ENCODE assay signal across 23 cellular contexts in genomic region chr5:149924481-149924880, GRCh38. TPM values are rescaled to one million over a fixed set of nuclear protein-coding genes. Genes with fewer than 3 reads are reported as not detected.
"Had no signal": no experiment of that assay in that cellular context is flagged by ENCODE, and none has a peak within 500 bp of the region (broad histone marks: within the 10 kb centered on the region; RNA-seq: fewer than 3 reads in every experiment).

No MANE protein-coding gene starts in this region.

- H3K36me3 ChIP-seq: esophagus squamous epithelium, gastrocnemius medialis, heart right ventricle, ovary, spleen, upper lobe of right lung had no signal

- H3K27me3 ChIP-seq: esophagus squamous epithelium, gastrocnemius medialis, heart right ventricle, ovary, spleen, upper lobe of right lung had no signal

- H3K4me3 Mint-ChIP-seq: activated CD4-positive, alpha-beta memory T cell treated with anti-CD3 and anti-CD28 coated beads for 36 hours; activated CD8-positive, alpha-beta memory T cell treated with anti-CD3 and anti-CD28 coated beads, Interleukin-2, amount 10 ng/mL, durations not matched to agents 7 days and 5 days; activated naive CD4-positive, alpha-beta T cell treated with anti-CD3 and anti-CD28 coated beads, Interleukin-2, amount 10 ng/mL, durations not matched to agents 7 days and 5 days; stimulated activated naive CD8-positive, alpha-beta T cell treated with anti-CD3 and anti-CD28 coated beads, Interleukin-15, Interleukin-2, amounts not matched to agents 100 ng/mL and 50 ng/mL, for 24 hours; T-cell had no signal

- H3K4me3 ChIP-seq: esophagus squamous epithelium, gastrocnemius medialis, heart right ventricle, lung, ovary, spleen, upper lobe of right lung had no signal

- ATAC-seq: activated CD8-positive, alpha-beta memory T cell treated with anti-CD3 and anti-CD28 coated beads, Interleukin-2, amount 10 ng/mL, durations not matched to agents 7 days and 5 days; gastrocnemius medialis; heart right ventricle; left colon; sciatic nerve; T-cell; upper lobe of right lung had no signal

- H3K4me1 ChIP-seq: gastrocnemius medialis, heart right ventricle, spleen, upper lobe of right lung had no signal

- H3K9me3 ChIP-seq: esophagus squamous epithelium, gastrocnemius medialis, heart right ventricle, ovary, spleen, upper lobe of right lung had no signal

- H3K27ac Mint-ChIP-seq: activated CD4-positive, alpha-beta memory T cell treated with anti-CD3 and anti-CD28 coated beads for 36 hours; activated CD8-positive, alpha-beta memory T cell treated with anti-CD3 and anti-CD28 coated beads, Interleukin-2, amount 10 ng/mL, durations not matched to agents 7 days and 5 days; activated naive CD4-positive, alpha-beta T cell treated with anti-CD3 and anti-CD28 coated beads, Interleukin-2, amount 10 ng/mL, durations not matched to agents 7 days and 5 days; activated T-helper 2 cell treated with anti-CD3 and anti-CD28 coated beads, Interferon-gamma antibody, Interleukin-2, Interleukin-4, amounts not matched to agents 10 μg/mL and 5 μg/mL and 100 μg/mL, durations not matched to agents 14 hours and 24 hours and 36 hours; stimulated activated naive CD8-positive, alpha-beta T cell treated with anti-CD3 and anti-CD28 coated beads, Interleukin-15, Interleukin-2, amounts not matched to agents 100 ng/mL and 50 ng/mL, for 24 hours; T-cell had no signal

- H3K4me1 Mint-ChIP-seq: activated naive CD4-positive, alpha-beta T cell treated with anti-CD3 and anti-CD28 coated beads, Interleukin-2, amount 10 ng/mL, durations not matched to agents 7 days and 5 days; T-cell had no signal

- DNase-seq: activated CD4-positive, alpha-beta memory T cell treated with anti-CD3 and anti-CD28 coated beads for 36 hours; activated CD8-positive, alpha-beta memory T cell treated with anti-CD3 and anti-CD28 coated beads, Interleukin-2, amount 10 ng/mL, durations not matched to agents 7 days and 5 days; activated naive CD4-positive, alpha-beta T cell treated with anti-CD3 and anti-CD28 coated beads, Interleukin-2, amount 10 ng/mL, durations not matched to agents 7 days and 5 days; activated T-cell treated with anti-CD3 and anti-CD28 coated beads, Interleukin-2, amount 50 U/mL, for 1 hour; cortex of kidney; effector CD4-positive, alpha-beta T cell; esophagus squamous epithelium; gastrocnemius medialis; heart right ventricle; left colon; midbrain; ovary; spleen; T-cell; T1000; upper lobe of right lung had no signal

- H3K36me3 Mint-ChIP-seq: activated CD4-positive, alpha-beta memory T cell treated with anti-CD3 and anti-CD28 coated beads for 36 hours; activated CD8-positive, alpha-beta memory T cell treated with anti-CD3 and anti-CD28 coated beads, Interleukin-2, amount 10 ng/mL, durations not matched to agents 7 days and 5 days; activated naive CD4-positive, alpha-beta T cell treated with anti-CD3 and anti-CD28 coated beads, Interleukin-2, amount 10 ng/mL, durations not matched to agents 7 days and 5 days; T-cell had no signal

- H3K9me3 Mint-ChIP-seq: activated CD4-positive, alpha-beta memory T cell treated with anti-CD3 and anti-CD28 coated beads for 36 hours; activated naive CD4-positive, alpha-beta T cell treated with anti-CD3 and anti-CD28 coated beads, Interleukin-2, amount 10 ng/mL, durations not matched to agents 7 days and 5 days; activated T-helper 2 cell treated with anti-CD3 and anti-CD28 coated beads, Interferon-gamma antibody, Interleukin-2, Interleukin-4, amounts not matched to agents 10 μg/mL and 5 μg/mL and 100 μg/mL, durations not matched to agents 14 hours and 24 hours and 36 hours; stimulated activated naive CD8-positive, alpha-beta T cell treated with anti-CD3 and anti-CD28 coated beads, Interleukin-15, Interleukin-2, amounts not matched to agents 100 ng/mL and 50 ng/mL, for 24 hours; T-cell had no signal

- H3K27ac ChIP-seq: gastrocnemius medialis, heart right ventricle, ovary, spleen, upper lobe of right lung, VCaP had no signal

RNA-seq across cellular contexts. Expression of gene PDE6A, which starts 20.1 kb away (rescaled TPM):
- total RNA-seq: activated CD4-positive, alpha-beta memory T cell treated with anti-CD3 and anti-CD28 coated beads for 36 hours; activated CD8-positive, alpha-beta memory T cell treated with anti-CD3 and anti-CD28 coated beads, Interleukin-2, amount 10 ng/mL, durations not matched to agents 7 days and 5 days; activated T-helper 2 cell treated with anti-CD3 and anti-CD28 coated beads, Interferon-gamma antibody, Interleukin-2, Interleukin-4, amounts not matched to agents 10 μg/mL and 5 μg/mL and 100 μg/mL, durations not matched to agents 14 hours and 24 hours and 36 hours; gastrocnemius medialis; pulmonary artery endothelial cell; sciatic nerve; spleen; T-cell; temporal lobe had no signal
